Comparison of ENCODE assay signal across 10 cellular contexts in genomic region chr4:2363951-2364653, GRCh38. TPM values are rescaled to one million over a fixed set of nuclear protein-coding genes. Genes with fewer than 3 reads are reported as not detected.
DNase-seq lines count a peak whose midpoint lies in the region; ATAC-seq and TF ChIP-seq lines count a peak whose summit lies in the region.
"Had no signal": no experiment of that assay in that cellular context is flagged by ENCODE, and none has a peak within 500 bp of the region (broad histone marks: within the 10 kb centered on the region; RNA-seq: fewer than 3 reads in every experiment).

No MANE protein-coding gene starts in this region.

- ATAC-seq in heart right ventricle (peak in 3 of 8 donors; percentile 5 to 9 (median 6)), Right ventricle myocardium superior (ENCODE audit: poor library complexity) (no peak), aorta (ENCODE audit: low FRiP score) (peak; percentile 23), HG02610 (IDR thresholded peaks at IDR 0.05; ENCODE audit: unreplicated experiment) (no peak)
- peak; percentile 24 to 29 for ATAC-seq in naive thymus-derived CD8-positive, alpha-beta T cell

- POLR2A ChIA-PET in naive thymus-derived CD8-positive, alpha-beta T cell (lab: Charles Lee), result interaction anchor here (0.6 to 1.5 kb wide), 2 partner anchors 38 to 73 kb away, joined by 3 to 4 read pairs; no protein-coding TSS in a partner anchor

- H3K36me3 Mint-ChIP-seq in naive thymus-derived CD8-positive, alpha-beta T cell, result no peaks in the 10 kb centered on the region

- H3K4me3 Mint-ChIP-seq in naive thymus-derived CD8-positive, alpha-beta T cell, result peak overlapping the region; percentile 75 to 92 (median 78)

- H3K27me3 Mint-ChIP-seq in naive thymus-derived CD8-positive, alpha-beta T cell, result no peaks in the 10 kb centered on the region

- intact Hi-C loops in heart right ventricle (cut with DNase I), result no loop called here
- intact Hi-C loops in Right ventricle myocardium superior (cut with DNase I), result no loop called here
- intact Hi-C loops in aorta (cut with DNase I), result no loop called here

- H3K27ac ChIP-seq in heart right ventricle, result peak overlapping the region in 3 of 10 donors; percentile 19 to 53 (median 28)
- H3K27ac ChIP-seq in coronary artery, result no peak overlapping the region
- H3K27ac ChIP-seq in aorta (ENCODE audit: low read depth in 1 of 2, low read length in 2 of 2), result no peak overlapping the region

- H3K4me3 ChIP-seq in heart right ventricle (peak overlapping the region in 9 of 10 donors; percentile 44 to 65 (median 56)), coronary artery (peak overlapping the region; percentile 76), aorta (ENCODE audit: low read length in 2 of 2) (peak overlapping the region; percentile 32 to 53)

- TF ChIP-seq CTCF in heart right ventricle (IDR thresholded peaks at IDR 0.05) (no peak), coronary artery (IDR thresholded peaks at IDR 0.05) (no peak)

- H3K4me1 Mint-ChIP-seq in naive thymus-derived CD8-positive, alpha-beta T cell, result peaks cover 7 to 24% (median 19%) of the 10 kb centered on the region in 4 donors

- no peaks in the 10 kb centered on the region for H3K36me3 ChIP-seq in heart right ventricle
- no peaks in the 10 kb centered on the region for H3K36me3 ChIP-seq in aorta (ENCODE audit: control insufficient read depth in 1 of 2, insufficient read depth in 2 of 2, low read length in 1 of 2)

- H3K4me1 ChIP-seq in heart right ventricle (peaks cover 0 to 29% (median 13%) of the 10 kb centered on the region in 9 donors), aorta (ENCODE audit: control insufficient read depth in 1 of 2, insufficient read depth in 2 of 2, low read length in 2 of 2) (no peaks in the 10 kb centered on the region)

- no peak for DNase-seq in heart right ventricle
- no peak for DNase-seq in Right ventricle myocardium superior
- DNase-seq in coronary artery (ENCODE audit: low spot score), result peak; percentile 47
- DNase-seq in naive thymus-derived CD8-positive, alpha-beta T cell, result no peak
- peak in 1 of 2 donors; percentile 74 for DNase-seq in aorta
- no peak for DNase-seq in NCI-H1930 (lab: John Stamatoyannopoulos, UW)
- DNase-seq in NCI-H1436 treated with DMSO at 0.1 percent for 48 hours (lab: John Stamatoyannopoulos, UW), result no peak
- DNase-seq: DMS79, NCI-H510A had no signal

- H3K27ac Mint-ChIP-seq in naive thymus-derived CD8-positive, alpha-beta T cell, result peak overlapping the region; percentile 66 to 96 (median 84)

- H3K9me3 ChIP-seq in heart right ventricle (peaks cover 0 to 8% (median 4%) of the 10 kb centered on the region in 11 donors), aorta (ENCODE audit: control insufficient read depth, low read length) (peaks cover 2% of the 10 kb centered on the region)

- H3K9me3 Mint-ChIP-seq in naive thymus-derived CD8-positive, alpha-beta T cell, result peaks cover 0 to 5% (median 0%) of the 10 kb centered on the region in 9 donors

- WGBS in heart right ventricle, 2 donors, result 72 to 76% methylated on average over 17 of the region's 17 CpGs
- 46 to 55% methylated on average over 17 of the region's 17 CpGs for WGBS in aorta, 2 donors

- H3K27me3 ChIP-seq in heart right ventricle (no peaks in the 10 kb centered on the region), aorta (ENCODE audit: control insufficient read depth in 1 of 2, insufficient read depth in 2 of 2, low read length in 1 of 2) (no peaks in the 10 kb centered on the region)

RNA-seq across cellular contexts. Expression of gene ZFYVE28, which starts 54.3 kb away (rescaled TPM):
- total RNA-seq in heart right ventricle (1 to 10 TPM; 2.3 to 9.9 (median 3.3) TPM), Right ventricle myocardium superior (6.7 TPM), aorta (10 to 100 TPM; 10.8 to 25.9 TPM)
- polyA plus RNA-seq in heart right ventricle (1 to 10 TPM; 3.3 to 6.3 TPM), aorta (10 to 100 TPM in 1 of 2 donors, 1 to 10 TPM in 1; 7.0 to 14.3 TPM)
- 10 to 100 TPM; 11.8 to 12.3 TPM for total RNA-seq in naive thymus-derived CD8-positive, alpha-beta T cell
- 1 to 10 TPM; 5.0 to 8.5 (median 6.4) TPM for polyA plus RNA-seq in naive thymus-derived CD8-positive, alpha-beta T cell

RNA-seq across cellular contexts. Expression of gene CFAP99, which starts 54.7 kb away (rescaled TPM):
- total RNA-seq in heart right ventricle, result not detected
- not detected for polyA plus RNA-seq in heart right ventricle
- not detected for total RNA-seq in Right ventricle myocardium superior
- not detected for total RNA-seq in naive thymus-derived CD8-positive, alpha-beta T cell
- polyA plus RNA-seq in naive thymus-derived CD8-positive, alpha-beta T cell, result under 1 TPM in 1 of 3 donors, not detected in 2; 0.05 TPM
- total RNA-seq in aorta, result under 1 TPM in 1 of 2 donors, not detected in 1; 0.13 TPM
- polyA plus RNA-seq in aorta, result not detected

Comparison
In these comparisons a context has a peak if more than half of its experiments do, and no peak if none do; other contexts are left out.
1. ATAC-seq: peak in naive thymus-derived CD8-positive, alpha-beta T cell (2 of 2) and aorta (single experiment); none in Right ventricle myocardium superior (single experiment) and HG02610 (single experiment).
2. Peak in every context shown above with its lines, with median percentiles within 50 percentile points of each other: H3K4me3 ChIP-seq.